8 cellular contexts compared by ENCODE assay signal in genomic region chr12:53102883-53103807, GRCh38. TPM values are rescaled to one million over a fixed set of nuclear protein-coding genes. Genes with fewer than 3 reads are reported as not detected.
DNase-seq lines count a peak whose midpoint lies in the region; ATAC-seq and TF ChIP-seq lines count a peak whose summit lies in the region.

Gene SOAT2 (plus strand): TSS chr12:53103486. CDS start chr12:53103578, 92 bp downstream.

- H3K27me3 ChIP-seq in tibial nerve (no peaks in the 10 kb centered on the region), esophagus muscularis mucosa (no peaks in the 10 kb centered on the region)

- TF ChIP-seq POLR2A in tibial nerve (IDR thresholded peaks at IDR 0.05): no peak
- TF ChIP-seq POLR2A in esophagus muscularis mucosa (IDR thresholded peaks at IDR 0.05; ENCODE audit: low read depth): no peak

- H3K9me3 ChIP-seq in tibial nerve: no peaks in the 10 kb centered on the region
- H3K9me3 ChIP-seq in esophagus muscularis mucosa: no peaks in the 10 kb centered on the region

- TF ChIP-seq CTCF in CD14-positive monocyte (IDR thresholded peaks at IDR 0.05): no peak
- TF ChIP-seq CTCF in tibial nerve (IDR thresholded peaks at IDR 0.05): no peak
- TF ChIP-seq CTCF in esophagus muscularis mucosa (IDR thresholded peaks at IDR 0.05): no peak

- peaks cover 12 to 15% (median 13%) of the 10 kb centered on the region in 3 donors for H3K27me3 Mint-ChIP-seq in CD14-positive monocyte (ENCODE audit: low read depth in 3 of 3)

- WGBS in tibial nerve, 2 donors: 66 to 75% methylated on average over 22 of the region's 23 CpGs
- WGBS in esophagus muscularis mucosa: 85% methylated on average over 23 of the region's 23 CpGs

- peaks cover 0 to 8% of the 10 kb centered on the region in 2 donors for H3K36me3 Mint-ChIP-seq in CD14-positive monocyte

- intact Hi-C loops in CD14-positive monocyte (cut with micrococcal nuclease): loop anchor here in 1 of 2 donors (5.0 kb wide), 1 partner anchor 36 kb away; no protein-coding TSS in a partner anchor
- intact Hi-C loops in esophagus muscularis mucosa (cut with DNase I): no loop called here

- peaks cover 0 to 81% (median 27%) of the 10 kb centered on the region in 4 donors for H3K4me1 ChIP-seq in tibial nerve
- peaks cover 17 to 53% (median 42%) of the 10 kb centered on the region in 4 donors for H3K4me1 ChIP-seq in esophagus muscularis mucosa

- H3K9me3 Mint-ChIP-seq in CD14-positive monocyte: no peaks in the 10 kb centered on the region

- POLR2A ChIA-PET in HEK293T (lab: Yijun Ruan, JAX): interaction anchor here (1.0 to 2.2 kb wide), 2 partner anchors 22 to 24 kb away, joined by 3 to 12 read pairs; partner anchors contain the start of gene SPRYD3

- DNase-seq in CD14-positive monocyte (ENCODE audit: low spot score) (no peak), HEK293T (ENCODE audit: extremely low spot score) (peak; percentile 4), T-helper 9 cell (peak; percentile 23), iPS-NIHi11 (ENCODE audit: low spot score) (peak; percentile 15), tibial nerve (ENCODE audit: low spot score in 2 of 2) (no peak), esophagus muscularis mucosa (ENCODE audit: extremely low spot score) (no peak), NCI-H82 (lab: John Stamatoyannopoulos, UW) (no peak)

- H3K36me3 ChIP-seq in tibial nerve (peaks cover 0 to 24% (median 0%) of the 10 kb centered on the region in 3 donors), esophagus muscularis mucosa (peaks cover 8 to 24% (median 19%) of the 10 kb centered on the region in 4 donors)

- peak in 1 of 2 donors; percentile 2 for TF ChIP-seq EP300 in tibial nerve (IDR thresholded peaks at IDR 0.05)
- no peak for TF ChIP-seq EP300 in esophagus muscularis mucosa (IDR thresholded peaks at IDR 0.05)

- H3K27ac Mint-ChIP-seq in CD14-positive monocyte: peak within 1 kb of the TSS in 6 of 7 donors; percentile 16 to 84 (median 68)

- no peak for ATAC-seq in HG03378 (IDR thresholded peaks at IDR 0.05; ENCODE audit: unreplicated experiment)

- H3K4me3 ChIP-seq in tibial nerve (peak within 1 kb of the TSS in 1 of 4 donors; percentile 3), esophagus muscularis mucosa (no peak within 1 kb of the TSS)

- H3K4me3 Mint-ChIP-seq in CD14-positive monocyte: peak within 1 kb of the TSS; percentile 16 to 51

- peak within 1 kb of the TSS in 3 of 4 donors; percentile 33 to 65 (median 48) for H3K27ac ChIP-seq in tibial nerve
- no peak within 1 kb of the TSS for H3K27ac ChIP-seq in esophagus muscularis mucosa (replicated peaks in 1 of 4)

- CTCF ChIA-PET in HEK293T (lab: Yijun Ruan, JAX): interaction anchor here (0.6 to 1.8 kb wide), 7 partner anchors 22 to 157 kb away, joined by 3 to 12 read pairs (median 4); partner anchors contain the start of gene SPRYD3

- H3K4me1 Mint-ChIP-seq in CD14-positive monocyte: peaks cover 39% of the 10 kb centered on the region

TF ChIP-seq in HEK293T, 16 proteins besides CTCF, POLR2A, EP300 and RAD21:
- TF ChIP-seq FOXK2 (IDR thresholded peaks at IDR 0.05): no peak
- TF ChIP-seq NFRKB (IDR thresholded peaks at IDR 0.05): no peak
- TF ChIP-seq LEF1 (IDR thresholded peaks at IDR 0.05; ENCODE audit: borderline replicate concordance): no peak
- no peak for TF ChIP-seq ZNF384 (IDR thresholded peaks at IDR 0.05)
- no peak for TF ChIP-seq HDGF (IDR thresholded peaks at IDR 0.05; ENCODE audit: borderline replicate concordance)

RNA-seq across cellular contexts. Expression of gene SOAT2, which starts in this region (rescaled TPM):
- not detected for polyA plus RNA-seq in CD14-positive monocyte
- total RNA-seq in tibial nerve (1 to 10 TPM in 1 of 4 donors, under 1 TPM in 3; 0.30 to 2.9 (median 0.72) TPM), esophagus muscularis mucosa (not detected)

Comparison
In these comparisons a context has a peak if more than half of its experiments do, and no peak if none do; other contexts are left out.
1. DNase-seq: peak in HEK293T (single experiment), T-helper 9 cell (single experiment) and iPS-NIHi11 (single experiment); none in CD14-positive monocyte (single experiment), tibial nerve (0 of 2), esophagus muscularis mucosa (single experiment) and NCI-H82 (single experiment).
2. H3K27ac ChIP-seq: peak in tibial nerve (3 of 4); none in esophagus muscularis mucosa (0 of 4).